In genomic region chr5:115052948-115053347, GRCh38 we compare ENCODE assay signal across 1 cellular context.
TF ChIP-seq lines count a peak whose summit lies in the region.

No MANE protein-coding gene starts in this region.

TF ChIP-seq in GM23338, 12 proteins besides CTCF, POLR2A, EP300 and RAD21 (continued from another document):
- no peak for TF ChIP-seq ZNF462 (CRISPR knock-in tag; IDR thresholded peaks at IDR 0.05)
TF ChIP-seq in GM23338: peak in this region for 0.
